ENCODE assay signal across 8 cellular contexts in genomic region chr3:136250862-136251460, GRCh38. TPM values are rescaled to one million over a fixed set of nuclear protein-coding genes. Genes with fewer than 3 reads are reported as not detected.
DNase-seq lines count a peak whose midpoint lies in the region; ATAC-seq and TF ChIP-seq lines count a peak whose summit lies in the region.

No MANE protein-coding gene starts in this region.

- DNase-seq in AG04450 (ENCODE audit: low read depth, low spot score): no peak
- peak; percentile 31 for DNase-seq in KG1 (lab: John Stamatoyannopoulos, UW)
- DNase-seq in RWPE1 (ENCODE audit: low spot score): no peak
- peak in 56 of 58 donors; percentile 18 to 86 (median 66) for DNase-seq in anterior cingulate cortex (lab: John Stamatoyannopoulos, UW)
- peak; percentile 72 for DNase-seq in right atrium auricular region (ENCODE audit: low spot score)
- DNase-seq in posterior vena cava (ENCODE audit: low spot score): peak; percentile 89
- DNase-seq in NK-92 (lab: John Stamatoyannopoulos, UW; ENCODE audit: unreplicated experiment): no peak

- TF ChIP-seq CTCF in AG04450 (IDR thresholded peaks at IDR 0.05; ENCODE audit: low read depth, low read length) (peak; percentile 31), RWPE1 (conservative IDR thresholded peaks at IDR 0.05; ENCODE audit: low read depth) (no peak), right atrium auricular region (IDR thresholded peaks at IDR 0.05) (peak in 1 of 2 donors; percentile 23)

- intact Hi-C loops in posterior vena cava (cut with DNase I): loop anchor here in 1 of 2 donors (10.0 kb wide), 1 partner anchor 166 kb away; no protein-coding TSS in a partner anchor

- H3K4me1 ChIP-seq in right atrium auricular region: peaks cover 0 to 18% of the 10 kb centered on the region in 2 donors

- no peaks in the 10 kb centered on the region for H3K27me3 ChIP-seq in AG04450 (ENCODE audit: control insufficient read depth, insufficient read depth, low read length)
- no peaks in the 10 kb centered on the region for H3K27me3 ChIP-seq in right atrium auricular region

- H3K9me3 ChIP-seq in AG04450 (ENCODE audit: control insufficient read depth, insufficient read depth, low read length): no peaks in the 10 kb centered on the region; the same call in 1 of the 2 replicates
- no peaks in the 10 kb centered on the region for H3K9me3 ChIP-seq in right atrium auricular region

- H3K36me3 ChIP-seq in right atrium auricular region: peaks cover 6% of the 10 kb centered on the region

- H3K4me3 ChIP-seq in AG04450 (ENCODE audit: low read depth, low read length) (peak overlapping the region; percentile 85), right atrium auricular region (peak overlapping the region; percentile 70 to 78)

- H3K27ac ChIP-seq in AG04450 (ENCODE audit: low read depth, low read length) (peak overlapping the region; percentile 93), RWPE1 (peak overlapping the region; percentile 94), right atrium auricular region (peak overlapping the region; percentile 94 to 95)

- ATAC-seq in GM18517 (IDR thresholded peaks at IDR 0.05; ENCODE audit: unreplicated experiment): peak; percentile 16

- POLR2A ChIA-PET in AG04450 (lab: Yijun Ruan, JAX): interaction anchor here (1.2 kb wide), 1 partner anchor 54 kb away, joined by 12 read pairs; the partner anchor contains the start of gene MSL2
- POLR2A ChIA-PET in RWPE1 (lab: Yijun Ruan, JAX; ENCODE audit: low non-redundant PET): interaction anchor here (0.6 to 1.1 kb wide), 2 partner anchors 55 to 501 kb away, joined by 3 to 6 read pairs; partner anchors contain the start of genes MSL2 and STAG1

- CTCF ChIA-PET in AG04450 (lab: Charles Lee) (interaction anchor here (0.5 to 1.5 kb wide), 7 partner anchors 12 to 763 kb away, joined by 3 to 6 read pairs (median 4); no protein-coding TSS in a partner anchor), RWPE1 (lab: Yijun Ruan, JAX) (interaction anchor here (0.7 to 1.1 kb wide), 3 partner anchors 16 to 176 kb away, joined by 3 to 4 read pairs (median 3); no protein-coding TSS in a partner anchor)

RNA-seq across cellular contexts. Expression of gene PCCB, which starts 0.8 kb away (rescaled TPM):
- polyA plus RNA-seq in AG04450 (2011; rRNA removed): 57.2 and 67.7 TPM in 2 replicates
- 58.5 and 60.8 TPM in 2 replicates for polyA minus RNA-seq in AG04450 (2011; rRNA and poly(A)+ RNA removed)
- total RNA-seq in right atrium auricular region (100 to 1,000 TPM in 1 of 2 donors, 10 to 100 TPM in 1; 43.2 to 112 TPM), posterior vena cava (10 to 100 TPM; 22.3 to 23.7 TPM)

RNA-seq across cellular contexts. Expression of gene MSL2, which starts 54.8 kb away (rescaled TPM):
- polyA plus RNA-seq in AG04450 (2011; rRNA removed): 5.7 and 9.1 TPM in 2 replicates
- polyA minus RNA-seq in AG04450 (2011; rRNA and poly(A)+ RNA removed): 9.8 and 13.5 TPM in 2 replicates
- total RNA-seq in right atrium auricular region: 10 to 100 TPM; 19.2 to 22.0 TPM
- total RNA-seq in posterior vena cava: 10 to 100 TPM; 22.8 to 23.0 TPM

Comparison
In these comparisons a context has a peak if more than half of its experiments do, and no peak if none do; other contexts are left out.
1. DNase-seq: peak in KG1 (single experiment), anterior cingulate cortex (56 of 58), right atrium auricular region (single experiment) and posterior vena cava (single experiment); none in AG04450 (single experiment), RWPE1 (single experiment) and NK-92 (single experiment).
2. Peak in every context shown above with its lines, with median percentiles within 50 percentile points of each other: H3K27ac ChIP-seq.